1 cellular context compared by ENCODE assay signal in the genomic region with DNA sequence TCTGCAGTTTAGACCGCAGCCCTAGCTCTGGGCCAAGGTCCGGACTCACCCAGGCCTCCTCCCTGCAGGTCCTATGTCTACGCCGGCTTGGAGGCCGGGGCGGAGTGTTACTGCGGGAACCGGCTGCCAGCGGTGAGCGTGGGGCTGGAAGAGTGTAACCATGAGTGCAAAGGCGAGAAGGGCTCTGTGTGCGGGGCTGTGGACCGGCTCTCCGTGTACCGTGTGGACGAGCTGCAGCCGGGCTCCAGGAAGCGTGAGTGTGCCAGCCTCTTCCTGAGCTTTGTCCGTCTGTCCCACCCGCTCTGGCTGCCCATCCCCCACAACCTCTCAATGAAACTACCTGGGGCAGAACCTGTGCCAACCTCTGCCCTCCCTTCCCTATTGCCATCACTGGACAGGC.
TF ChIP-seq lines count a peak whose summit lies in the region.

No MANE protein-coding gene starts in this region.

TF ChIP-seq in H1, 55 proteins besides CTCF, POLR2A, EP300 and RAD21:
- no peak for TF ChIP-seq TCF12 (IDR thresholded peaks at IDR 0.05; ENCODE audit: low read depth, low read length)
- TF ChIP-seq TBP (IDR thresholded peaks at IDR 0.05; ENCODE audit: low read depth, low read length): no peak
- TF ChIP-seq, protein P1, sequence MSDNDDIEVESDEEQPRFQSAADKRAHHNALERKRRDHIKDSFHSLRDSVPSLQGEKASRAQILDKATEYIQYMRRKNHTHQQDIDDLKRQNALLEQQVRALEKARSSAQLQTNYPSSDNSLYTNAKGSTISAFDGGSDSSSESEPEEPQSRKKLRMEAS (IDR thresholded peaks at IDR 0.05): no peak
- no peak for TF ChIP-seq SUZ12 (IDR thresholded peaks at IDR 0.05; ENCODE audit: low read length)
